Comparison of ENCODE assay signal across 1 cellular context in the genomic region with DNA sequence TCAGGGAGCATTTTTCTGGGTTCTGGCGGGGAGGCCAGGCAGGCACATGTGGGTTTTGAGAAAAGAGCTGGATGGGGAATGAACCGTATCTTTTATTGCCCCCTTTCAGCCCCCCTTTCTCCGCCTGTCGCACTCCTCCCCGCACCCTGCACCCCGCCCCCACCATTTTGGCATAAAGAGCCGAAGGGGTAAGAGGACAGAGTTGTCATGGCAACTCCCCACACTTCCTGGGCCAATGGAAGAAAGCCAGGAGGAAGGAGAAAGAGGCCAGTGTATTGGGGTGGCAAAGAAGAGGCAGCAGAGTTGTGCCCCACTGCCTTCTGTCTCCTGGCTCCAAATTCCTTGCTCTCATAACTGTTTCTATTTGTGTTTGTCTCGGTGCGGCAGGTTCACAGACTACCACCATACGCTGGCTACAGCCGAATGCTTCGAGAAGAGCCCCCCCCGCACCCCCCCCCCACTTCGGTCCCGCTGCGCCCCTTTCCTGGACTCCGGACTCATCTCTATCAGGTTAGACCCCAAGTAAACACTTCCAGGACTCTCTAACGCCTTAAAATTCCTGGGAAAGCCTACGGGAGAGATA.
TF ChIP-seq lines count a peak whose summit lies in the region.

No MANE protein-coding gene starts in this region.

TF ChIP-seq in HepG2, 621 proteins besides CTCF, POLR2A, EP300 and RAD21:
- TF ChIP-seq MXI1 (IDR thresholded peaks at IDR 0.05; ENCODE audit: borderline replicate concordance, low read depth, low read length): 0 out of 3 replicates have a peak, but pooled peaks have one; percentile 4
- TF ChIP-seq MZF1 (CRISPR knock-in tag; IDR thresholded peaks at IDR 0.05; ENCODE audit: borderline replicate concordance): no peak
- no peak for TF ChIP-seq ZNF672 (CRISPR knock-in tag; IDR thresholded peaks at IDR 0.05)
